2 cellular contexts compared by ENCODE assay signal in genomic region chr19:19372656-19373416, GRCh38.
TF ChIP-seq lines count a peak whose summit lies in the region.

No MANE protein-coding gene starts in this region.

TF ChIP-seq in GM12878, 131 proteins besides CTCF, POLR2A, EP300 and RAD21:
- no peak for TF ChIP-seq RB1 (IDR thresholded peaks at IDR 0.05; ENCODE audit: borderline replicate concordance)
- peak; percentile 69; the same call in 1 of the 2 replicates for TF ChIP-seq ZBTB40 (IDR thresholded peaks at IDR 0.05; ENCODE audit: borderline replicate concordance)
- 0 out of 2 replicates have a peak, but pooled peaks have one; percentile 26 for TF ChIP-seq TCF3 (IDR thresholded peaks at IDR 0.05; ENCODE audit: borderline replicate concordance, insufficient read depth, low read depth, low read length)
- TF ChIP-seq TAF1 (IDR thresholded peaks at IDR 0.05; ENCODE audit: borderline replicate concordance, low read depth, low read length), result peak; percentile 27; the same call in 1 of the 2 replicates
- peak; percentile 86 for TF ChIP-seq GABPA (IDR thresholded peaks at IDR 0.05; ENCODE audit: low read depth)
- TF ChIP-seq DPF2 (IDR thresholded peaks at IDR 0.05), result no peak
- TF ChIP-seq ZNF384 (IDR thresholded peaks at IDR 0.05; ENCODE audit: borderline replicate concordance, low read depth, low read length), result peak; percentile 34; the same call in 1 of the 2 replicates
- peak; percentile 43; the same call in 1 of the 2 replicates for TF ChIP-seq CREB1 (IDR thresholded peaks at IDR 0.05; ENCODE audit: low read depth)
- peak; percentile 58 for TF ChIP-seq POLR2AphosphoS5 (IDR thresholded peaks at IDR 0.05; ENCODE audit: low read length)
- 0 out of 2 replicates have a peak, but pooled peaks have one; percentile 35 for TF ChIP-seq ELK1 (IDR thresholded peaks at IDR 0.05; ENCODE audit: low read depth, low read length)
- TF ChIP-seq ZNF687 (IDR thresholded peaks at IDR 0.05), result 0 out of 2 replicates have a peak, but pooled peaks have one; percentile 35
- TF ChIP-seq ZNF24 (IDR thresholded peaks at IDR 0.05), result no peak
- no peak for TF ChIP-seq SKIL (IDR thresholded peaks at IDR 0.05; ENCODE audit: low read depth, poor library complexity, severe bottlenecking)
TF ChIP-seq in GM12878: peak in this region for 9.

TF ChIP-seq in liver, 16 proteins besides CTCF, POLR2A, EP300 and RAD21:
- TF ChIP-seq HNF4A (conservative IDR thresholded peaks at IDR 0.05) (no peak), REST (IDR thresholded peaks at IDR 0.05) (no peak), SP1 (IDR thresholded peaks at IDR 0.05) (peak; percentile 37), RXRA (IDR thresholded peaks at IDR 0.05) (no peak), GABPA (IDR thresholded peaks at IDR 0.05 in 1 of 2, conservative IDR thresholded peaks at IDR 0.05 in 1 of 2) (peak; percentile 75 to 85), ZBTB33 (IDR thresholded peaks at IDR 0.05) (no peak), TAF1 (conservative IDR thresholded peaks at IDR 0.05) (no peak), NR2F2 (IDR thresholded peaks at IDR 0.05) (peak; percentile 31), ATF3 (IDR thresholded peaks at IDR 0.05) (no peak)
